In the genomic region with DNA sequence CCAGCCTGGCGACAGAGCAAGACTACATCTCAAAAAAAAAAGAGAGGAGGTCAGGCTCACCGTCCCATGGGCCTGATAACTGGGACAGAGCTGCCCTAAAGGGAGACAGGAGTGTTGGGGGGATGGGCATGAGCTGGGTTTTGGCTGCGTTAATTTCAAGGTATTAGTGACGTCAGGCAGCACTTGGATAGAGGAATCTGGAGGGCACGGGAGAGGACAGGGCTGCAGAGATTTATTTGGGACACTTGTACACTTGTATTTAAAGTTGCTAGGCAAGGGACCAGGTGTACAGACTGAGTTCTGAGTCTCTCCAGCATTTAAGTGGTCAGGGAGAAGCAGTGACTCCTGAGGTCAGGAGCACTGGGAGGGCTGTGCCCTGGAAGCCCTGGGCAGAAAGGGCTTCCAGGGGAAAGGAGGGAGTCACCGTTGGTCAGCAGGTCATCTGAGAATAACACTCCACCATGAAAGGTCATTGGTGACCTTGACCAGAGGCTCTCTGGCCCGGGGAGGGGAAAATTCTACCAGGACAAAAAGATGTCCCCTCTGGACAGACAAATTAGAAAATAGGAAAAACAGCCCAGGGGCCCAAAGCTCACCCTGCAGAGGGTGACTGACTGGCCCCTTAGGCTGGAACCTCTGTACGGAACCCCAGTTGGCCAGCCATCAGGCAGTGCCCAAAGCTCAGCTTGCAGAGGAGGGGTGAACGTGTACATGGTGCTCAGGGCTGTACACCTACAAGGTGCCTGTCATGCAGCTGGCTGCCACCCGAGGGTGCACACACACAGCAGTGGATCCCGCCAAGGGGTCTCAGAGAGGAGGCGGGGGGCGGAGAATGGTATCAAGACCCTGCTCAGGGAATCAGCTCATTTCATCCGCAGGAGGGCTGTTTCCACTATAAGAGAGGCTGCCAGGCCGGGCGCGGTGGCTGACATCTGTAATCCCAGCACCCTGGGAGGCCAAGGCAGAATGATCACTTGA, we compare ENCODE assay signal across 1 cellular context.
TF ChIP-seq lines count a peak whose summit lies in the region.

No MANE protein-coding gene starts in this region.

TF ChIP-seq in IMR-90, 13 proteins besides CTCF, POLR2A, EP300 and RAD21:
- TF ChIP-seq, protein P1, sequence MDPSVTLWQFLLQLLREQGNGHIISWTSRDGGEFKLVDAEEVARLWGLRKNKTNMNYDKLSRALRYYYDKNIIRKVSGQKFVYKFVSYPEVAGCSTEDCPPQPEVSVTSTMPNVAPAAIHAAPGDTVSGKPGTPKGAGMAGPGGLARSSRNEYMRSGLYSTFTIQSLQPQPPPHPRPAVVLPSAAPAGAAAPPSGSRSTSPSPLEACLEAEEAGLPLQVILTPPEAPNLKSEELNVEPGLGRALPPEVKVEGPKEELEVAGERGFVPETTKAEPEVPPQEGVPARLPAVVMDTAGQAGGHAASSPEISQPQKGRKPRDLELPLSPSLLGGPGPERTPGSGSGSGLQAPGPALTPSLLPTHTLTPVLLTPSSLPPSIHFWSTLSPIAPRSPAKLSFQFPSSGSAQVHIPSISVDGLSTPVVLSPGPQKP (IDR thresholded peaks at IDR 0.05; ENCODE audit: borderline replicate concordance, low read depth, low read length), result no peak
- TF ChIP-seq FOS (IDR thresholded peaks at IDR 0.05; ENCODE audit: low read depth, low read length), result no peak
- TF ChIP-seq RFX5 (IDR thresholded peaks at IDR 0.05; ENCODE audit: low read depth, low read length), result no peak
- no peak for TF ChIP-seq SMC3 (IDR thresholded peaks at IDR 0.05; ENCODE audit: low read depth, low read length)
